Comparison of ENCODE assay signal across 12 cellular contexts in genomic region chr11:62654297-62654696, GRCh38. TPM values are rescaled to one million over a fixed set of nuclear protein-coding genes. Genes with fewer than 3 reads are reported as not detected.
DNase-seq lines count a peak whose midpoint lies in the region; ATAC-seq, FAIRE-seq and TF ChIP-seq lines count a peak whose summit lies in the region.
"Had no signal": no experiment of that assay in that cellular context is flagged by ENCODE, and none has a peak within 500 bp of the region (broad histone marks: within the 10 kb centered on the region; RNA-seq: fewer than 3 reads in every experiment).

No MANE protein-coding gene starts in this region.

- H3K36me3 Mint-ChIP-seq in activated CD4-positive, alpha-beta T cell treated with anti-CD3 and anti-CD28 coated beads, Interleukin-2, amount 10 ng/mL, durations not matched to agents 24 days and 14 days (ENCODE audit: low read depth) = peaks cover 9% of the 10 kb centered on the region
- H3K36me3 Mint-ChIP-seq in activated CD8-positive, alpha-beta T cell treated with anti-CD3 and anti-CD28 coated beads for 36 hours (ENCODE audit: low read depth) = peaks cover 12% of the 10 kb centered on the region

- H3K4me3 Mint-ChIP-seq in activated CD4-positive, alpha-beta T cell treated with anti-CD3 and anti-CD28 coated beads, Interleukin-2, amount 10 ng/mL, durations not matched to agents 24 days and 14 days = peak overlapping the region; percentile 63
- H3K4me3 Mint-ChIP-seq in activated CD8-positive, alpha-beta T cell treated with anti-CD3 and anti-CD28 coated beads for 36 hours = peak overlapping the region; percentile 47

- intact Hi-C loops in activated CD4-positive, alpha-beta T cell treated with anti-CD3 and anti-CD28 coated beads, Interleukin-2, amount 10 ng/mL, durations not matched to agents 24 days and 14 days (cut with micrococcal nuclease) = no loop called here
- intact Hi-C loops in activated CD8-positive, alpha-beta T cell treated with anti-CD3 and anti-CD28 coated beads for 36 hours (cut with micrococcal nuclease) = no loop called here

- H3K27me3 ChIP-seq in osteoblast (ENCODE audit: insufficient read depth, low read length) = no peaks in the 10 kb centered on the region
- H3K27me3 ChIP-seq: foreskin keratinocyte, SJSA1, tibial nerve had no signal

- CTCF ChIA-PET in activated CD8-positive, alpha-beta T cell treated with anti-CD3 and anti-CD28 coated beads for 36 hours (lab: Charles Lee) = interaction anchor here (1.3 to 2.2 kb wide), 3 partner anchors 31 to 43 kb away, joined by 3 to 10 read pairs (median 3); no protein-coding TSS in a partner anchor

- no peak for FAIRE-seq in GM19239 (lab: Jason Lieb, UNC)

- no peaks in the 10 kb centered on the region for H3K27me3 Mint-ChIP-seq in activated CD4-positive, alpha-beta T cell treated with anti-CD3 and anti-CD28 coated beads, Interleukin-2, amount 10 ng/mL, durations not matched to agents 24 days and 14 days
- H3K27me3 Mint-ChIP-seq in activated CD8-positive, alpha-beta T cell treated with anti-CD3 and anti-CD28 coated beads for 36 hours = no peaks in the 10 kb centered on the region

- H3K4me3 ChIP-seq in osteoblast (ENCODE audit: insufficient read depth, low read length) = no peak overlapping the region

- H3K27ac ChIP-seq in osteoblast (ENCODE audit: low read depth, low read length) = no peak overlapping the region

- no peak for DNase-seq in activated CD4-positive, alpha-beta T cell treated with anti-CD3 and anti-CD28 coated beads, Interleukin-2, amount 10 ng/mL, durations not matched to agents 24 days and 14 days
- no peak for DNase-seq in activated CD4-positive, alpha-beta T cell treated with anti-CD3 and anti-CD28 coated beads for 48 hours
- DNase-seq in activated CD8-positive, alpha-beta T cell treated with anti-CD3 and anti-CD28 coated beads for 36 hours = no peak
- no peak for DNase-seq in osteoblast (ENCODE audit: insufficient read length, low spot score, missing footprints)
- no peak for DNase-seq in GM19239 (ENCODE audit: insufficient read length, low spot score)
- no peak for DNase-seq in SKM-1 (lab: John Stamatoyannopoulos, UW; ENCODE audit: unreplicated experiment)
- DNase-seq: activated CD8-positive, alpha-beta memory T cell treated with anti-CD3 and anti-CD28 coated beads, Interleukin-2, amount 50 U/mL, for 4 hours; foreskin keratinocyte; left colon had no signal

- H3K4me1 ChIP-seq in osteoblast (ENCODE audit: insufficient read depth, low read length) = peaks cover 13% of the 10 kb centered on the region
- H3K4me1 ChIP-seq: foreskin keratinocyte had no signal

- peaks cover 32% of the 10 kb centered on the region for H3K79me2 ChIP-seq in osteoblast (ENCODE audit: insufficient read depth, low read length)

- no peak for TF ChIP-seq CTCF in activated CD8-positive, alpha-beta T cell treated with anti-CD3 and anti-CD28 coated beads for 36 hours (IDR thresholded peaks at IDR 0.05)
- TF ChIP-seq CTCF in osteoblast (IDR thresholded peaks at IDR 0.05; ENCODE audit: extremely low read depth, low read depth, low read length) = no peak

- H3K9me3 Mint-ChIP-seq in activated CD4-positive, alpha-beta T cell treated with anti-CD3 and anti-CD28 coated beads, Interleukin-2, amount 10 ng/mL, durations not matched to agents 24 days and 14 days = no peaks in the 10 kb centered on the region
- no peaks in the 10 kb centered on the region for H3K9me3 Mint-ChIP-seq in activated CD8-positive, alpha-beta T cell treated with anti-CD3 and anti-CD28 coated beads for 36 hours

- H3K27ac Mint-ChIP-seq in activated CD4-positive, alpha-beta T cell treated with anti-CD3 and anti-CD28 coated beads, Interleukin-2, amount 10 ng/mL, durations not matched to agents 24 days and 14 days = peak overlapping the region; percentile 72
- peak overlapping the region; percentile 30 for H3K27ac Mint-ChIP-seq in activated CD8-positive, alpha-beta T cell treated with anti-CD3 and anti-CD28 coated beads for 36 hours

- H4K20me1 ChIP-seq in osteoblast (ENCODE audit: insufficient read depth, low read length) = no peaks in the 10 kb centered on the region

- no peaks in the 10 kb centered on the region for H3K9me3 ChIP-seq in osteoblast (ENCODE audit: low read depth, low read length)
- H3K9me3 ChIP-seq: HAP-1, SJSA1, tibial nerve had no signal

- POLR2A ChIA-PET in activated CD8-positive, alpha-beta T cell treated with anti-CD3 and anti-CD28 coated beads for 36 hours (lab: Charles Lee) = interaction anchor here (0.6 to 5.6 kb wide), 9 partner anchors 8 to 117 kb away, joined by 3 to 108 read pairs (median 4); partner anchors contain the start of genes C11orf98, CSKMT, GANAB and LBHD1

- H3K36me3 ChIP-seq in osteoblast (ENCODE audit: insufficient read depth, low read length) = peaks cover 6% of the 10 kb centered on the region

- peak overlapping the region; percentile 27 for H2AFZ ChIP-seq in osteoblast (ENCODE audit: low read length)

- no peak overlapping the region for H3K4me2 ChIP-seq in osteoblast (ENCODE audit: insufficient read depth, low read length)

- ATAC-seq in activated CD8-positive, alpha-beta T cell treated with anti-CD3 and anti-CD28 coated beads for 36 hours = no peak

- H3K4me1 Mint-ChIP-seq in activated CD4-positive, alpha-beta T cell treated with anti-CD3 and anti-CD28 coated beads, Interleukin-2, amount 10 ng/mL, durations not matched to agents 24 days and 14 days = peaks cover 17% of the 10 kb centered on the region
- H3K4me1 Mint-ChIP-seq in activated CD8-positive, alpha-beta T cell treated with anti-CD3 and anti-CD28 coated beads for 36 hours (ENCODE audit: low read depth) = peaks cover 19% of the 10 kb centered on the region

RNA-seq across cellular contexts. Expression of gene INTS5, which starts 1.2 kb away (rescaled TPM):
- 36.5 and 36.6 TPM in 2 replicates for total RNA-seq in activated CD4-positive, alpha-beta T cell treated with anti-CD3 and anti-CD28 coated beads, Interleukin-2, amount 10 ng/mL, durations not matched to agents 24 days and 14 days
- total RNA-seq in activated CD8-positive, alpha-beta T cell treated with anti-CD3 and anti-CD28 coated beads for 36 hours = 10 to 100 TPM; 30.3 to 31.5 TPM
- total RNA-seq in osteoblast = 19.2 and 20.6 TPM in 2 replicates

RNA-seq across cellular contexts. Expression of gene GANAB, which starts 7.9 kb away (rescaled TPM):
- 251 and 257 TPM in 2 replicates for total RNA-seq in activated CD4-positive, alpha-beta T cell treated with anti-CD3 and anti-CD28 coated beads, Interleukin-2, amount 10 ng/mL, durations not matched to agents 24 days and 14 days
- 100 to 1,000 TPM; 205 to 217 TPM for total RNA-seq in activated CD8-positive, alpha-beta T cell treated with anti-CD3 and anti-CD28 coated beads for 36 hours
- 219 and 242 TPM in 2 replicates for total RNA-seq in osteoblast

RNA-seq across cellular contexts. Expression of gene C11orf98, which starts 10.7 kb away (rescaled TPM):
- 143 and 147 TPM in 2 replicates for total RNA-seq in activated CD4-positive, alpha-beta T cell treated with anti-CD3 and anti-CD28 coated beads, Interleukin-2, amount 10 ng/mL, durations not matched to agents 24 days and 14 days
- 100 to 1,000 TPM; 108 TPM for total RNA-seq in activated CD8-positive, alpha-beta T cell treated with anti-CD3 and anti-CD28 coated beads for 36 hours
- total RNA-seq in osteoblast = 13.3 and 17.4 TPM in 2 replicates

RNA-seq across cellular contexts. Expression of gene CSKMT, which starts 10.8 kb away (rescaled TPM):
- 59.5 and 60.9 TPM in 2 replicates for total RNA-seq in activated CD4-positive, alpha-beta T cell treated with anti-CD3 and anti-CD28 coated beads, Interleukin-2, amount 10 ng/mL, durations not matched to agents 24 days and 14 days
- 10 to 100 TPM; 37.1 to 43.6 TPM for total RNA-seq in activated CD8-positive, alpha-beta T cell treated with anti-CD3 and anti-CD28 coated beads for 36 hours
- total RNA-seq in osteoblast = 6.2 and 11.2 TPM in 2 replicates

RNA-seq across cellular contexts. Expression of gene UQCC3, which starts 17.2 kb away (rescaled TPM):
- 8.6 and 9.4 TPM in 2 replicates for total RNA-seq in activated CD4-positive, alpha-beta T cell treated with anti-CD3 and anti-CD28 coated beads, Interleukin-2, amount 10 ng/mL, durations not matched to agents 24 days and 14 days
- 1 to 10 TPM; 4.7 TPM for total RNA-seq in activated CD8-positive, alpha-beta T cell treated with anti-CD3 and anti-CD28 coated beads for 36 hours
- total RNA-seq in osteoblast = 4.4 and 5.8 TPM in 2 replicates
